ENCODE assay signal across 8 cellular contexts in the genomic region with DNA sequence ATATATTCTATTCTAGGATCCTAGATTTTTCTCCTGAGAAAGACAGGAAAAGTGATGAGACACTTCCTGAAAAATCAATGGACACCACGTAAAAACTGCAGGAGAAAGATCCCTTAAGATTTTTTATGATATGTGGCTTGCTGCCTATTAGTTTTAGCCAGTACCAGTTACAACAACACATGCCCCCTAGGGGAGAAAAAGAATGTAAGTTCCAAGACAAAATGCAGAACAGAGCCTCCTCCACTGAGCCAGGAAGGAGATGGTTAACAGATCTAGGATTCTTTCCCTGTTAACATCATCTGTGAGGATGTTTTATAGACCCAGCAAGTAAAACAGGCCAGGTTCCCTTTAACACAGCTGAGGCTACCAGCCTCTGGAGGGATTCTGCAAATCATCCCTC.
A peak's percentile ranks its signal among the peaks of the same experiment; 100 is the strongest.
DNase-seq lines count a peak whose midpoint lies in the region; ATAC-seq and TF ChIP-seq lines count a peak whose summit lies in the region.

No MANE protein-coding gene starts in this region.

- in situ Hi-C loops in SK-MEL-5 (cut with HindIII; ENCODE audit: low pct_unique_long_range_greater_than_20kb, low sequenced_read_pairs), result no loop called here

- ATAC-seq in GM18868 (IDR thresholded peaks at IDR 0.05; ENCODE audit: unreplicated experiment), result peak; percentile 79

- TF ChIP-seq CTCF in GM20000 (IDR thresholded peaks at IDR 0.05; ENCODE audit: extremely low read depth, missing control alignments), result no peak

- DNase-seq in AG08396 (ENCODE audit: low spot score) (peak; percentile 5), SK-MEL-5 (ENCODE audit: low read depth, low spot score) (peak; percentile 3), islet precursor cell (peak; percentile 59), A172 (ENCODE audit: low spot score) (no peak), DMS114 treated with DMSO at 0.1 percent for 48 hours (lab: John Stamatoyannopoulos, UW; ENCODE audit: unreplicated experiment) (no peak), GM20000 (ENCODE audit: low spot score) (no peak)
- no peak for DNase-seq in stimulated activated CD4-positive, alpha-beta T cell treated with anti-CD3 and anti-CD28 coated beads, Interleukin-1b, Interleukin-23, amount 100 ng/mL, for 48 hours

Comparison
In these comparisons a context has a peak if more than half of its experiments do, and no peak if none do; other contexts are left out.
1. DNase-seq: peak in AG08396 (single experiment), SK-MEL-5 (single experiment) and islet precursor cell (single experiment); none in A172 (single experiment), DMS114 treated with DMSO at 0.1 percent for 48 hours (single experiment), GM20000 (single experiment) and stimulated activated CD4-positive, alpha-beta T cell treated with anti-CD3 and anti-CD28 coated beads, Interleukin-1b, Interleukin-23, amount 100 ng/mL, for 48 hours (single experiment).